Comparison of ENCODE assay signal across 21 cellular contexts in the genomic region with DNA sequence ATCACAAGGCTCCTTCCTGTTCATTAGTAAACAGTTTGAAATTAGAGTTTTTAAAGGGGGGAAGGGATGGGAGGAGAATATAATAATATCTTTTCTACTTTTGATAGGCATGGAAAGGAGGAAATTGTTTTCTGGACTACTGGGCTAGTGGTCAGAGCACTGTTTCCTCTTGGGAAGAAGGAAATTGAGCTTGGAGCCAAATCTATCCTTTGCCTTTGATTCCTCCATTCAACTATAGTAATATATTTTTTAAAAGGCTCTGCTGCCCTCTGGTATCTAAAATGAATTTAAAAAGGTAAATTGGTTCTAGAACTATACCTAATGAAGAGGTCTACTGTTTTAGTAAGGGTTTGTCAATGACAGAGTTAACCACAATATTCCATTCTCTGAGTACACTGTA.
"Had no signal": no experiment of that assay in that cellular context is flagged by ENCODE, and none has a peak within 500 bp of the region (broad histone marks: within the 10 kb centered on the region; RNA-seq: fewer than 3 reads in every experiment).

No MANE protein-coding gene starts in this region.

- H3K36me3 Mint-ChIP-seq: naive B cell had no signal

- DNase-seq: effector memory CD4-positive, alpha-beta T cell; left ventricle myocardium superior; lower lobe of right lung; mucosa of descending colon; naive B cell; pancreas; right lobe of liver; small intestine; stimulated activated CD4-positive, alpha-beta T cell treated with anti-CD3 and anti-CD28 coated beads, Interleukin-1b, Interleukin-23, amount 100 ng/mL, for 48 hours; stimulated activated CD4-positive, alpha-beta T cell treated with anti-CD3 and anti-CD28 coated beads, Interleukin-4, amount 100 ng/mL, for 1 hour; stimulated activated CD8-positive, alpha-beta memory T cell treated with anti-CD3 and anti-CD28 coated beads, Interleukin-4, amount 100 ng/mL, for 48 hours; stimulated activated naive CD4-positive, alpha-beta T cell; stimulated activated naive CD8-positive, alpha-beta T cell treated with anti-CD3 and anti-CD28 coated beads, Interleukin-15, amount 100 ng/mL, for 72 hours; thyroid gland; trophoblast cell had no signal

- ATAC-seq: left ventricle myocardium superior; lower lobe of right lung; mucosa of descending colon; natural killer cell treated with Interleukin-12 subunit alpha and Interleukin-12 subunit beta and Interleukin-15 and Interleukin-18, amount 100 ng/mL, for 72 hours; pancreas; stimulated activated naive CD8-positive, alpha-beta T cell treated with anti-CD3 and anti-CD28 coated beads, Interleukin-15, amount 100 ng/mL, for 72 hours had no signal

- H3K27ac Mint-ChIP-seq: memory B cell; mesothelial cell of epicardium; natural killer cell treated with Interleukin-12 subunit alpha and Interleukin-12 subunit beta and Interleukin-15 and Interleukin-18, amount 100 ng/mL, for 72 hours; stimulated activated naive CD8-positive, alpha-beta T cell treated with anti-CD3 and anti-CD28 coated beads, Interleukin-15, amount 100 ng/mL, for 72 hours had no signal

- H3K4me3 Mint-ChIP-seq: memory B cell; mesothelial cell of epicardium; naive B cell; natural killer cell treated with Interleukin-12 subunit alpha and Interleukin-12 subunit beta and Interleukin-15 and Interleukin-18, amount 100 ng/mL, for 72 hours; neural crest cell; stimulated activated naive CD8-positive, alpha-beta T cell treated with anti-CD3 and anti-CD28 coated beads, Interleukin-15, amount 100 ng/mL, for 72 hours had no signal

- H3K27ac ChIP-seq: coronary artery, lower lobe of right lung, neutrophil, pancreas, right lobe of liver, thyroid gland had no signal

- H3K27me3 Mint-ChIP-seq: memory B cell; naive B cell; natural killer cell treated with Interleukin-12 subunit alpha and Interleukin-12 subunit beta and Interleukin-15 and Interleukin-18, amount 100 ng/mL, for 72 hours; stimulated activated naive CD8-positive, alpha-beta T cell treated with anti-CD3 and anti-CD28 coated beads, Interleukin-15, amount 100 ng/mL, for 72 hours had no signal

- H3K9me3 ChIP-seq: lower lobe of right lung, mucosa of descending colon, neutrophil, pancreas, right lobe of liver, thyroid gland had no signal

- H3K9me3 Mint-ChIP-seq: memory B cell; mesothelial cell of epicardium; naive B cell; natural killer cell treated with Interleukin-12 subunit alpha and Interleukin-12 subunit beta and Interleukin-15 and Interleukin-18, amount 100 ng/mL, for 72 hours; neural crest cell; stimulated activated naive CD8-positive, alpha-beta T cell treated with anti-CD3 and anti-CD28 coated beads, Interleukin-15, amount 100 ng/mL, for 72 hours had no signal

- H3K4me3 ChIP-seq: coronary artery, lower lobe of right lung, mucosa of descending colon, pancreas, right lobe of liver, thyroid gland had no signal
